Comparison of ENCODE assay signal across 20 cellular contexts in the genomic region with DNA sequence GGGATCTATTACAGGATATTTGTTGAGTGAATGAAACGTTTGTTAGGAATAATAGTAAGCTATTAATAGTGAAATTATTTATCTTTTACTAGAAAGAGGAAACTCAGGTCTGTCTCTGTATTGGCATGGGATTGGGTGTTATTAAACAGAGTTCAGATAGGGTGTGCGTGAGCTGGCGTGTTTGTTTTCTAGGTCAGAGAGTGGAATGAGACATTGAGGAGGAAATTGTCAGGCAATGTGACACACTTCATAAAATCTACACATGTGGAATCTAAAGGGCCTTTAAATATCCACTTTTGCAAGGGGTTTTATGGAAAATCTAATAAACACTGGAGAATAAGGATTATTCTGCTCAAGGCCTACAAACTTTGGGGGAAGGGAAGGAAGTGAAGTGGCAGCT.
"Had no signal": no experiment of that assay in that cellular context is flagged by ENCODE, and none has a peak within 500 bp of the region (broad histone marks: within the 10 kb centered on the region; RNA-seq: fewer than 3 reads in every experiment).

No MANE protein-coding gene starts in this region.

- H3K27me3 ChIP-seq: ascending aorta, esophagus squamous epithelium, spleen, testis, vagina had no signal

- H3K27ac ChIP-seq: ascending aorta, esophagus squamous epithelium, heart left ventricle, lower lobe of right lung, spleen, testis, vagina had no signal

- ATAC-seq: activated CD4-positive, CD25-positive, alpha-beta regulatory T cell treated with anti-CD3 and anti-CD28 coated beads, Interleukin-2, amount 50 U/mL, for 24 hours; activated CD8-positive, alpha-beta memory T cell treated with anti-CD3 and anti-CD28 coated beads, Interleukin-2, amount 10 ng/mL, durations not matched to agents 7 days and 5 days; activated CD8-positive, alpha-beta T cell treated with anti-CD3 and anti-CD28 coated beads for 36 hours; naive thymus-derived CD4-positive, alpha-beta T cell had no signal

- H3K4me3 ChIP-seq: ascending aorta, esophagus squamous epithelium, heart left ventricle, lower lobe of right lung, spleen, testis, vagina had no signal

- H3K9me3 ChIP-seq: ascending aorta, esophagus squamous epithelium, heart left ventricle, lower lobe of right lung, spleen, testis, vagina had no signal

- H3K4me1 ChIP-seq: ascending aorta, lower lobe of right lung, spleen, testis, vagina had no signal

- DNase-seq: activated CD4-positive, alpha-beta T cell treated with anti-CD3 and anti-CD28 coated beads, Interleukin-2, amount 10 ng/mL, durations not matched to agents 7 days and 5 days; activated CD8-positive, alpha-beta memory T cell treated with anti-CD3 and anti-CD28 coated beads, Interleukin-2, amount 10 ng/mL, durations not matched to agents 7 days and 5 days; activated CD8-positive, alpha-beta T cell treated with anti-CD3 and anti-CD28 coated beads for 36 hours; activated gamma-delta T cell; activated T-cell treated with anti-CD3 and anti-CD28 coated beads for 4 hours; cerebellar nuclear complex; cortex of kidney; endodermal cell; esophagus squamous epithelium; heart left ventricle; lower lobe of right lung; naive thymus-derived CD4-positive, alpha-beta T cell; retina; spleen; stimulated activated CD4-positive, alpha-beta T cell treated with anti-CD3 and anti-CD28 coated beads, Interleukin-4, amount 100 ng/mL, for 1 hour; stimulated activated naive CD4-positive, alpha-beta T cell; testis had no signal

- H3K36me3 ChIP-seq: ascending aorta, esophagus squamous epithelium, heart left ventricle, lower lobe of right lung, spleen, vagina had no signal
